ENCODE assay signal across 17 cellular contexts in genomic region chr13:93903909-93904308, GRCh38.
"Had no signal": no experiment of that assay in that cellular context is flagged by ENCODE, and none has a peak within 500 bp of the region (broad histone marks: within the 10 kb centered on the region; RNA-seq: fewer than 3 reads in every experiment).

No MANE protein-coding gene starts in this region.

- H3K36me3 Mint-ChIP-seq: activated naive CD4-positive, alpha-beta T cell treated with anti-CD3 and anti-CD28 coated beads, Interleukin-2, amount 50 U/mL, for 24 hours; naive thymus-derived CD8-positive, alpha-beta T cell; WTC11 had no signal

- H3K36me3 ChIP-seq: breast epithelium, left ventricle myocardium inferior had no signal

- H3K27me3 ChIP-seq: breast epithelium, dorsolateral prefrontal cortex had no signal

- ATAC-seq: activated T-cell treated with anti-CD3 and anti-CD28 coated beads, Interleukin-2, amount 50 U/mL, for 4 hours; mucosa of descending colon; naive thymus-derived CD8-positive, alpha-beta T cell; right cardiac atrium; WTC11 had no signal

- H3K9me3 Mint-ChIP-seq: activated CD4-positive, alpha-beta memory T cell treated with anti-CD3 and anti-CD28 coated beads, Interleukin-2, amount 10 ng/mL, durations not matched to agents 7 days and 5 days; activated naive CD4-positive, alpha-beta T cell treated with anti-CD3 and anti-CD28 coated beads, Interleukin-2, amount 50 U/mL, for 24 hours; activated T-cell treated with anti-CD3 and anti-CD28 coated beads, Interleukin-2, amount 50 U/mL, for 4 hours; endodermal cell; naive thymus-derived CD8-positive, alpha-beta T cell; WTC11 had no signal

- H3K4me3 Mint-ChIP-seq: activated CD4-positive, alpha-beta memory T cell treated with anti-CD3 and anti-CD28 coated beads, Interleukin-2, amount 10 ng/mL, durations not matched to agents 7 days and 5 days; activated naive CD4-positive, alpha-beta T cell treated with anti-CD3 and anti-CD28 coated beads, Interleukin-2, amount 50 U/mL, for 24 hours; activated T-cell treated with anti-CD3 and anti-CD28 coated beads, Interleukin-2, amount 50 U/mL, for 4 hours; endodermal cell; naive thymus-derived CD8-positive, alpha-beta T cell; WTC11 had no signal

- H3K4me3 ChIP-seq: breast epithelium, dorsolateral prefrontal cortex, left ventricle myocardium inferior, mucosa of descending colon had no signal

- H3K27ac Mint-ChIP-seq: activated CD4-positive, alpha-beta memory T cell treated with anti-CD3 and anti-CD28 coated beads, Interleukin-2, amount 10 ng/mL, durations not matched to agents 7 days and 5 days; activated naive CD4-positive, alpha-beta T cell treated with anti-CD3 and anti-CD28 coated beads, Interleukin-2, amount 50 U/mL, for 24 hours; endodermal cell; naive thymus-derived CD8-positive, alpha-beta T cell; WTC11 had no signal

- DNase-seq: activated CD4-positive, alpha-beta memory T cell treated with anti-CD3 and anti-CD28 coated beads, Interleukin-2, amount 10 ng/mL, durations not matched to agents 7 days and 5 days; activated CD4-positive, alpha-beta T cell treated with anti-CD3 and anti-CD28 coated beads for 4 hours; activated effector memory CD4-positive, alpha-beta T cell treated with anti-CD3 and anti-CD28 coated beads, Interleukin-2, amount 50 U/mL, for 16 hours; activated T-cell treated with anti-CD3 and anti-CD28 coated beads, Interleukin-2, amount 50 U/mL, for 4 hours; amygdala; dorsolateral prefrontal cortex; endodermal cell; hypothalamus; left ventricle myocardium inferior; naive thymus-derived CD8-positive, alpha-beta T cell; right cardiac atrium; stimulated activated CD4-positive, alpha-beta T cell treated with anti-CD3 and anti-CD28 coated beads, Interleukin-1b, Interleukin-23, amount 100 ng/mL, for 48 hours; T-helper 2 cell had no signal

- H3K4me1 Mint-ChIP-seq: activated CD4-positive, alpha-beta memory T cell treated with anti-CD3 and anti-CD28 coated beads, Interleukin-2, amount 10 ng/mL, durations not matched to agents 7 days and 5 days; activated naive CD4-positive, alpha-beta T cell treated with anti-CD3 and anti-CD28 coated beads, Interleukin-2, amount 50 U/mL, for 24 hours; naive thymus-derived CD8-positive, alpha-beta T cell had no signal

- H3K9me3 ChIP-seq: breast epithelium, left ventricle myocardium inferior, mucosa of descending colon had no signal

- H3K27ac ChIP-seq: breast epithelium, dorsolateral prefrontal cortex, left ventricle myocardium inferior had no signal

- H3K4me1 ChIP-seq: breast epithelium, left ventricle myocardium inferior had no signal
